ENCODE assay signal across 10 cellular contexts in genomic region chr3:173090492-173090891, GRCh38. TPM values are rescaled to one million over a fixed set of nuclear protein-coding genes. Genes with fewer than 3 reads are reported as not detected.
"Had no signal": no experiment of that assay in that cellular context is flagged by ENCODE, and none has a peak within 500 bp of the region (broad histone marks: within the 10 kb centered on the region; RNA-seq: fewer than 3 reads in every experiment).

No MANE protein-coding gene starts in this region.

- H3K27me3 Mint-ChIP-seq: IgD-negative memory B cell had no signal

- H3K36me3 Mint-ChIP-seq: IgD-negative memory B cell had no signal

- H3K36me3 ChIP-seq: HAP-1 had no signal

- H3K27ac ChIP-seq: HL-60 had no signal

- H3K4me1 Mint-ChIP-seq: IgD-negative memory B cell had no signal

- H3K4me1 ChIP-seq: HAP-1 had no signal

- H3K4me3 ChIP-seq: HAP-1 had no signal

- H3K4me3 Mint-ChIP-seq: HFFc6, IgD-negative memory B cell had no signal

- ATAC-seq: HCT116, HepG2 had no signal

- H3K27ac Mint-ChIP-seq: HFFc6, IgD-negative memory B cell had no signal

- DNase-seq: GOT3, H7, HFFc6 had no signal

RNA-seq across cellular contexts. Expression of gene SPATA16, which starts 50.5 kb away (rescaled TPM):
- total RNA-seq: H4, H7, HepG2, HFFc6, HT1080 had no signal
- polyA plus RNA-seq: HepG2, IgD-negative memory B cell had no signal
